20 cellular contexts compared by ENCODE assay signal in the genomic region with DNA sequence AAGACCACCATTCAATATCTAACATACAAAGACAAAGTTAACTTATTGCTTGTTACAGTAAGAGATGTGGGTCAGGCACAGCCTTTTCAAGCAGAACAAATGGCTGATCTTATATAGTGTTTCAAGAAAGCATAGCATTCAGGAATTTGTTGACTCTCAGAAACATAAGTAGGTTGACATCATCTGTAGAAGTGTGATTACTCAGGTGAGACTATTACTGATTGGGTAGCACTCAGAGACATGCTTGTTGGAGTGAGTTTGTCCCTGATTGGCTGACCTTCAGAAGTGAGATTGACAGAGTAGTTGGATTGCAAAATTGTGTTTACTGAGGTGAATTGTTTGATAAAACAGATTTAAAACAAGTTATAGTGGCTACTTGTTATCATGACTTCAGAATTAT. TPM values are rescaled to one million over a fixed set of nuclear protein-coding genes. Genes with fewer than 3 reads are reported as not detected.
DNase-seq lines count a peak whose midpoint lies in the region; ATAC-seq and TF ChIP-seq lines count a peak whose summit lies in the region.
"Had no signal": no experiment of that assay in that cellular context is flagged by ENCODE, and none has a peak within 500 bp of the region (broad histone marks: within the 10 kb centered on the region; RNA-seq: fewer than 3 reads in every experiment).

No MANE protein-coding gene starts in this region.

- DNase-seq in Caki2 (ENCODE audit: low read depth) (peak; percentile 49), DMS53 treated with DMSO at 0.1 percent for 48 hours (lab: John Stamatoyannopoulos, UW; ENCODE audit: unreplicated experiment) (peak; percentile 50), epithelial cell of esophagus (ENCODE audit: low read depth) (peak; percentile 40), left kidney (ENCODE audit: low read depth, low spot score) (peak; percentile 69), LoVo (ENCODE audit: low spot score) (no peak), mesenteric fat pad (ENCODE audit: low spot score) (no peak)
- DNase-seq in activated T-cell treated with anti-CD3 and anti-CD28 coated beads, Interleukin-2, amount 50 U/mL, for 1 hour = no peak
- DNase-seq: ACHN; BE2C; C1 segment of cervical spinal cord; CD4-positive, CD25-positive, alpha-beta regulatory T cell; CD8-positive, alpha-beta memory T cell; COR-L47; DMS79 treated with DMSO at 0.1 percent for 48 hours; GF-D8; GM23248; IMR-90; KBM-7 had no signal

- no peak for TF ChIP-seq CTCF in epithelial cell of esophagus (IDR thresholded peaks at IDR 0.05; ENCODE audit: insufficient read depth, low read depth, low read length, missing control alignments)

- no peak overlapping the region for H3K4me3 ChIP-seq in epithelial cell of esophagus (ENCODE audit: low read length)
- H3K4me3 ChIP-seq: GM23248, HAP-1 had no signal

- in situ Hi-C loops in Caki2 (cut with HindIII; ENCODE audit: low pct_unique_long_range_greater_than_20kb, low sequenced_read_pairs) = no loop called here

- ATAC-seq in GM18868 (IDR thresholded peaks at IDR 0.05; ENCODE audit: unreplicated experiment) = no peak

RNA-seq across cellular contexts. Expression of gene TNPO1, which starts 30.7 kb away (rescaled TPM):
- total RNA-seq in Caki2 (2014; rRNA removed; shearing (Covaris generic); ENCODE audit: low replicate concordance) = 99.7 and 122 TPM in 2 replicates
- 107 TPM for total RNA-seq in mesenteric fat pad

Comparison
In these comparisons a context has a peak if more than half of its experiments do, and no peak if none do; other contexts are left out.
1. DNase-seq: peak in Caki2 (single experiment), DMS53 treated with DMSO at 0.1 percent for 48 hours (single experiment), epithelial cell of esophagus (single experiment) and left kidney (single experiment); none in LoVo (single experiment), mesenteric fat pad (single experiment) and activated T-cell treated with anti-CD3 and anti-CD28 coated beads, Interleukin-2, amount 50 U/mL, for 1 hour (single experiment).